ENCODE assay signal across 8 cellular contexts in the genomic region with DNA sequence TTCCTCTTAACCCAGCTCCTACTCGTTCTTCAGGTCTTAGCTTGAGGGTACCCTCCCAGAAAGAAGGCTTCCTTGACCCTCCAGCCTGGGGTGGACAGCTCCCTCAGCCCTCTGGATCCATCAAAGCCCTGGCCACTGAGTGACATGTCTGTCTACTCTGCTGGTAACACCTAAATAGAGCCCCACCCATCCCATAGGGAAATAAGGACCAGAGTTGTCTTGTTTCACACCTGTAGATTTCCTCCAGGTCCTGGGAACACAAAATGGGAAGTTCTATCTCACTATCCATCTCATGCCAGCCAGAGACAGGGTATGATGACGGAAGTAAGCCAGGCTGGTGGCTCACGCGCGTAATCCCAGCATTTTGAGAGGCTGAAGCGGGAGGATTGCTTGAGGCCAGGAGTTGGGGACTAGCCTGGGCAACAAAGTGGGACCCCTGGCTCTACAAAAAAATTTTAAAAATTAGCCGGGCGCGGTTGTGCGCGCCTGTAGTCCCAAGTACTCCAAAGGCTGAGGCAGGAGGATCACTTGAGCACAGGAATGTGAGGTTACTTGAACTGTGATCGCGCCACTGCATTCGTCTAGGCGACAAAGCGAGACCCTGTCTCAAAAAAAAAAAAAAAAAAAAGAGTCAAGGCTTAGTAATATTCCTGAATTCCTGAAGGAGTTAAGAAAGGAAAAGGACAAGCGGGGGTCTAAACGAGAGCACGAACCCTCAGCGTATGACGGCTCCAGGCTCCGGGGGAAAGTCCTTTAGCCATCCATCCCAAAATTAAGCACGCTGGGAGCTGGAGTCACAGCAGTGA. TPM values are rescaled to one million over a fixed set of nuclear protein-coding genes. Genes with fewer than 3 reads are reported as not detected.
A peak's percentile ranks its signal among the peaks of the same experiment; 100 is the strongest.
DNase-seq lines count a peak whose midpoint lies in the region; ATAC-seq and TF ChIP-seq lines count a peak whose summit lies in the region.

No MANE protein-coding gene starts in this region.

- H3K9me3 ChIP-seq in HUES48 (ENCODE audit: control insufficient read depth, insufficient read depth, low read length) (no peaks in the 10 kb centered on the region), adrenal gland (replicated peaks in 1 of 3) (no peaks in the 10 kb centered on the region), iPS-18c (ENCODE audit: control insufficient read depth, insufficient read depth, low read length) (peaks cover 2% of the 10 kb centered on the region)

- TF ChIP-seq CTCF in adrenal gland (IDR thresholded peaks at IDR 0.05), result no peak

- intact Hi-C loops in adrenal gland (cut with DNase I), result loop anchor here in 1 of 2 donors (5.0 kb wide), 1 partner anchor 112 kb away; no protein-coding TSS in a partner anchor

- H3K27me3 ChIP-seq in HUES48 (ENCODE audit: control insufficient read depth, insufficient read depth, low read length) (no peaks in the 10 kb centered on the region), adrenal gland (no peaks in the 10 kb centered on the region)

- H3K4me3 ChIP-seq in HUES48 (ENCODE audit: low read depth, low read length) (peak overlapping the region; percentile 92), adrenal gland (peak overlapping the region; percentile 71 to 84 (median 79)), iPS-18c (ENCODE audit: insufficient read depth, low read depth, low read length) (peak overlapping the region; percentile 88)

- DNase-seq in Ammon's horn (ENCODE audit: low spot score) (peak; percentile 21), adrenal gland (peak in 3 of 7 donors; percentile 39 to 62 (median 54)), ecto neural progenitor cell (ENCODE audit: low spot score) (no peak)
- peak; percentile 47 for DNase-seq in stimulated activated CD8-positive, alpha-beta memory T cell treated with anti-CD3 and anti-CD28 coated beads, Interleukin-4, amount 100 ng/mL, for 48 hours

- peak overlapping the region; percentile 89 for H3K9ac ChIP-seq in HUES48 (ENCODE audit: low read depth, low read length)

- TF ChIP-seq POLR2A in adrenal gland (IDR thresholded peaks at IDR 0.05), result no peak

- WGBS in adrenal gland, 4 donors, result 7 to 13% (median 7%) methylated on average over 23 of the region's 23 CpGs

- H3K4me1 ChIP-seq in HUES48 (ENCODE audit: control insufficient read depth, insufficient read depth, low read length), result peaks cover 7% of the 10 kb centered on the region
- peaks cover 21 to 37% of the 10 kb centered on the region in 2 donors for H3K4me1 ChIP-seq in adrenal gland (replicated peaks in 1 of 2)

- H3K27ac ChIP-seq in HUES48 (ENCODE audit: low read depth, low read length) (peak overlapping the region; percentile 95), adrenal gland (peak overlapping the region; percentile 91 to 99 (median 96))

- peaks cover 54% of the 10 kb centered on the region for H3K36me3 ChIP-seq in HUES48 (ENCODE audit: control insufficient read depth, insufficient read depth, low read length)
- peaks cover 0 to 53% of the 10 kb centered on the region in 2 donors for H3K36me3 ChIP-seq in adrenal gland (replicated peaks in 1 of 2)

- ATAC-seq in HG03571 (IDR thresholded peaks at IDR 0.05; ENCODE audit: unreplicated experiment) (no peak), HG03432 (IDR thresholded peaks at IDR 0.05; ENCODE audit: unreplicated experiment) (no peak)

RNA-seq across cellular contexts. Expression of a gene that starts 0.5 kb away (rescaled TPM):
- total RNA-seq in adrenal gland, result 10 to 100 TPM in 7 of 8 donors, 1 to 10 TPM in 1; 9.2 to 25.6 (median 19.8) TPM
- polyA plus RNA-seq in adrenal gland, result 10 to 100 TPM in 1 of 3 donors, 1 to 10 TPM in 2; 9.4 to 17.4 (median 10.0) TPM

RNA-seq across cellular contexts. Expression of a gene that starts 44.3 kb away (rescaled TPM):
- total RNA-seq in adrenal gland, result 10 to 100 TPM; 17.4 to 75.9 (median 42.2) TPM
- polyA plus RNA-seq in adrenal gland, result 10 to 100 TPM in 2 of 3 donors, 1 to 10 TPM in 1; 8.7 to 37.9 (median 17.1) TPM

RNA-seq across cellular contexts. Expression of a gene that starts 45.3 kb away (rescaled TPM):
- total RNA-seq in adrenal gland, result 100 to 1,000 TPM; 123 to 175 (median 146) TPM
- 100 to 1,000 TPM in 2 of 3 donors, 10 to 100 TPM in 1; 90.4 to 130 (median 101) TPM for polyA plus RNA-seq in adrenal gland

RNA-seq across cellular contexts. Expression of a gene that starts 54.5 kb away (rescaled TPM):
- total RNA-seq in adrenal gland, result 10 to 100 TPM in 5 of 8 donors, 1 to 10 TPM in 3; 7.5 to 16.8 (median 12.4) TPM
- 10 to 100 TPM in 1 of 3 donors, 1 to 10 TPM in 2; 2.7 to 14.4 (median 8.9) TPM for polyA plus RNA-seq in adrenal gland
